Comparison of ENCODE assay signal across 1 cellular context in genomic region chr2:134132487-134132857, GRCh38.
TF ChIP-seq lines count a peak whose summit lies in the region.

No MANE protein-coding gene starts in this region.

TF ChIP-seq in K562, 482 proteins besides CTCF, POLR2A, EP300 and RAD21 (continued from another document and continues in another):
- TF ChIP-seq AFF1 (IDR thresholded peaks at IDR 0.05; ENCODE audit: low read depth in 1 of 2, partially characterized antibody in 2 of 2) = peak in 1 of 2 experiments; percentile 34
- TF ChIP-seq HMG20B (CRISPR knock-in tag; IDR thresholded peaks at IDR 0.05) = no peak
- TF ChIP-seq E2F1 (CRISPR knock-in tag; IDR thresholded peaks at IDR 0.05) = no peak
- no peak for TF ChIP-seq XRCC4 (IDR thresholded peaks at IDR 0.05; ENCODE audit: extremely low read depth, insufficient read depth, insufficient read length)
- TF ChIP-seq ZBTB12 (CRISPR knock-in tag; IDR thresholded peaks at IDR 0.05) = no peak
- no peak for TF ChIP-seq IRF2 (CRISPR knock-in tag; IDR thresholded peaks at IDR 0.05)
- TF ChIP-seq ZNF280B (CRISPR knock-in tag; IDR thresholded peaks at IDR 0.05) = no peak
- no peak for TF ChIP-seq TRIM25 (IDR thresholded peaks at IDR 0.05; ENCODE audit: borderline replicate concordance)
- no peak for TF ChIP-seq ZNF75A (CRISPR knock-in tag; IDR thresholded peaks at IDR 0.05)
- TF ChIP-seq ELK1 (CRISPR knock-in tag; IDR thresholded peaks at IDR 0.05) = no peak
- TF ChIP-seq NCOA6 (IDR thresholded peaks at IDR 0.05) = no peak
- no peak for TF ChIP-seq CBX5 (IDR thresholded peaks at IDR 0.05; ENCODE audit: borderline replicate concordance, low read depth)
- no peak for TF ChIP-seq PREB (CRISPR knock-in tag; IDR thresholded peaks at IDR 0.05)
- no peak for TF ChIP-seq ETS2 (tag; IDR thresholded peaks at IDR 0.05; ENCODE audit: borderline replicate concordance, poor library complexity, severe bottlenecking)
- no peak for TF ChIP-seq ZNF740 (CRISPR knock-in tag; IDR thresholded peaks at IDR 0.05)
- TF ChIP-seq ZNF740 (tag; IDR thresholded peaks at IDR 0.05) = no peak
- peak; percentile 59 for TF ChIP-seq CBFA2T3 (IDR thresholded peaks at IDR 0.05)
- no peak for TF ChIP-seq C11orf30 (IDR thresholded peaks at IDR 0.05; ENCODE audit: low read depth)
- TF ChIP-seq KHSRP (IDR thresholded peaks at IDR 0.05) = no peak
- peak; percentile 36; the same call in 1 of the 2 replicates for TF ChIP-seq ZNF24 (IDR thresholded peaks at IDR 0.05)
- TF ChIP-seq CHD1 (IDR thresholded peaks at IDR 0.05; ENCODE audit: low read length) = no peak
- TF ChIP-seq ZNF511 (CRISPR knock-in tag; IDR thresholded peaks at IDR 0.05) = no peak
- no peak for TF ChIP-seq SRSF3 (IDR thresholded peaks at IDR 0.05; ENCODE audit: insufficient read depth, low read length)
- TF ChIP-seq TSC22D4 (tag; IDR thresholded peaks at IDR 0.05) = no peak
- TF ChIP-seq ZFPM2 (CRISPR knock-in tag; IDR thresholded peaks at IDR 0.05) = no peak
- TF ChIP-seq E2F8 (IDR thresholded peaks at IDR 0.05; ENCODE audit: low read depth, partially characterized antibody) = no peak
- TF ChIP-seq ZNF764 (CRISPR knock-in tag; IDR thresholded peaks at IDR 0.05; ENCODE audit: low read depth) = no peak
- no peak for TF ChIP-seq NONO (IDR thresholded peaks at IDR 0.05; ENCODE audit: low read depth in 2 of 2, low read length in 1 of 2)
- no peak for TF ChIP-seq CBX8 (IDR thresholded peaks at IDR 0.05; ENCODE audit: borderline replicate concordance, extremely low read depth, low read depth, low read length, poor library complexity, severe bottlenecking)
- TF ChIP-seq HIVEP1 (CRISPR knock-in tag; IDR thresholded peaks at IDR 0.05) = no peak
- no peak for TF ChIP-seq SPI1 (IDR thresholded peaks at IDR 0.05; ENCODE audit: borderline replicate concordance, low read depth, low read length)
- no peak for TF ChIP-seq SMAD2 (IDR thresholded peaks at IDR 0.05; ENCODE audit: low read depth, low read length)
- peak in 1 of 2 experiments; percentile 81; a peak in 2 of 4 replicates for TF ChIP-seq RCOR1 (IDR thresholded peaks at IDR 0.05; ENCODE audit: borderline replicate concordance in 1 of 2, low read depth in 2 of 2, low read length in 2 of 2)
- TF ChIP-seq MAZ (CRISPR knock-in tag; conservative IDR thresholded peaks at IDR 0.05 in 1 of 2, IDR thresholded peaks at IDR 0.05 in 1 of 2) = no peak
- TF ChIP-seq ZNF586 (CRISPR knock-in tag; conservative IDR thresholded peaks at IDR 0.05) = no peak
- TF ChIP-seq SMARCA4 (IDR thresholded peaks at IDR 0.05) = peak; percentile 56; the same call in 1 of the 2 replicates
- no peak for TF ChIP-seq MXD1 (CRISPR knock-in tag; IDR thresholded peaks at IDR 0.05; ENCODE audit: borderline replicate concordance, poor library complexity, severe bottlenecking)
- TF ChIP-seq ZBTB2 (IDR thresholded peaks at IDR 0.05) = no peak
- TF ChIP-seq MIER1 (IDR thresholded peaks at IDR 0.05; ENCODE audit: low read depth) = no peak
- TF ChIP-seq ZNF3 (CRISPR knock-in tag; IDR thresholded peaks at IDR 0.05) = no peak
- TF ChIP-seq PTBP1 (IDR thresholded peaks at IDR 0.05; ENCODE audit: low read depth, low read length) = no peak
- TF ChIP-seq NELFE (IDR thresholded peaks at IDR 0.05; ENCODE audit: insufficient read depth, insufficient read length) = no peak
- no peak for TF ChIP-seq GABPB2 (CRISPR knock-in tag; conservative IDR thresholded peaks at IDR 0.05)
- TF ChIP-seq ELF2 (CRISPR knock-in tag; IDR thresholded peaks at IDR 0.05) = no peak
